27 cellular contexts compared by ENCODE assay signal in the genomic region with DNA sequence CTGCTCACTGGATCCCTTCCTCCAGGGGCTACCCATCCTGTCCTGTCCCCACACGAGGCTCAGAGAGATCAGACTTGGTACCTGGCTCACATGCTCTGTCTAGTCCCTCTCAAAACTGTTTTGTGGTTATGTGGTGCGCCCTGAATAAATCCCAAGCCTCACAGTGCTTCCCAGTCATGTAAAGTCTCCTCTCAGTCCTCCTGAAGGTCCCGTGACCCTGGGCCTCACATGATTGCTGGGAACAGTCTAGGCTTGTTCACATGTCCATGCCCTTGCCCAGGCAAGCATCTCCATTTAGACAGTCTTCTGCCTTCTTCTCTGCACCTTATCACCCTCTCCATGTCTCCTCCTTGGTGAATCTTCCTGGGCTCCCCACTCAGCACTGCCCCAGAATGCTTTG. TPM values are rescaled to one million over a fixed set of nuclear protein-coding genes. Genes with fewer than 3 reads are reported as not detected.
"Had no signal": no experiment of that assay in that cellular context is flagged by ENCODE, and none has a peak within 500 bp of the region (broad histone marks: within the 10 kb centered on the region; RNA-seq: fewer than 3 reads in every experiment).

No MANE protein-coding gene starts in this region.

- DNase-seq: islet precursor cell; left ventricle myocardium inferior; midbrain; mucosa of descending colon; naive thymus-derived CD4-positive, alpha-beta T cell; nucleus accumbens; pancreas; posterior cingulate gyrus; retina; right cardiac atrium; stimulated activated CD4-positive, alpha-beta T cell treated with anti-CD3 and anti-CD28 coated beads, Interleukin-12 subunit alpha, Interleukin-12 subunit beta, amount 100 ng/mL, for 4 hours; stimulated activated CD4-positive, alpha-beta T cell treated with anti-CD3 and anti-CD28 coated beads, Interleukin-15, amount 100 ng/mL, for 24 hours; stimulated activated CD4-positive, alpha-beta T cell treated with anti-CD3 and anti-CD28 coated beads, Interleukin-2, amount 100 ng/mL, for 24 hours; stimulated activated CD4-positive, alpha-beta T cell treated with anti-CD3 and anti-CD28 coated beads, Interleukin-4, amount 100 ng/mL, for 1 hour; stimulated activated naive B cell treated with anti-CD40 and anti-IgM and Interleukin-4, amounts not matched to agents 10 μg/mL and 1 μg/mL and 100 μg/mL, for 72 hours; substantia nigra; uterus had no signal

- H3K4me3 Mint-ChIP-seq: memory B cell; naive thymus-derived CD4-positive, alpha-beta T cell; natural killer cell treated with Interleukin-12 subunit alpha and Interleukin-12 subunit beta and Interleukin-15 and Interleukin-18, amount 100 ng/mL, for 72 hours; stimulated activated naive B cell treated with anti-CD40 and anti-IgM and Interleukin-4, amounts not matched to agents 10 μg/mL and 1 μg/mL and 100 μg/mL, for 72 hours; stimulated activated naive CD8-positive, alpha-beta T cell treated with anti-CD3 and anti-CD28 coated beads, Interleukin-15, Interleukin-2, amounts not matched to agents 100 ng/mL and 50 ng/mL, for 24 hours; type B pancreatic cell had no signal

- H3K4me1 ChIP-seq: left ventricle myocardium inferior, pancreas, prostate gland, tibial nerve, uterus had no signal

- H3K27ac Mint-ChIP-seq: memory B cell; natural killer cell treated with Interleukin-12 subunit alpha and Interleukin-12 subunit beta and Interleukin-15 and Interleukin-18, amount 100 ng/mL, for 72 hours; stimulated activated naive B cell treated with anti-CD40 and anti-IgM and Interleukin-4, amounts not matched to agents 10 μg/mL and 1 μg/mL and 100 μg/mL, for 72 hours; stimulated activated naive CD8-positive, alpha-beta T cell treated with anti-CD3 and anti-CD28 coated beads, Interleukin-15, Interleukin-2, amounts not matched to agents 100 ng/mL and 50 ng/mL, for 24 hours; type B pancreatic cell had no signal

- ATAC-seq: mucosa of descending colon; naive thymus-derived CD4-positive, alpha-beta T cell; natural killer cell treated with Interleukin-12 subunit alpha and Interleukin-12 subunit beta and Interleukin-15 and Interleukin-18, amount 100 ng/mL, for 72 hours; pancreas; right cardiac atrium; sciatic nerve; stimulated activated naive B cell treated with anti-CD40 and anti-IgM and Interleukin-4, amounts not matched to agents 10 μg/mL and 1 μg/mL and 100 μg/mL, for 72 hours had no signal

- H3K4me3 ChIP-seq: hepatocyte, left ventricle myocardium inferior, lung, mucosa of descending colon, pancreas, prostate gland, skin epidermis, tibial nerve, uterus had no signal

- H3K9me3 ChIP-seq: left ventricle myocardium inferior, mucosa of descending colon, pancreas, prostate gland, tibial nerve, uterus had no signal

- H3K36me3 ChIP-seq: left ventricle myocardium inferior, pancreas, prostate gland, tibial nerve, uterus had no signal

- H3K4me1 Mint-ChIP-seq: naive thymus-derived CD4-positive, alpha-beta T cell had no signal

- H3K27me3 Mint-ChIP-seq: memory B cell; natural killer cell treated with Interleukin-12 subunit alpha and Interleukin-12 subunit beta and Interleukin-15 and Interleukin-18, amount 100 ng/mL, for 72 hours; stimulated activated naive CD8-positive, alpha-beta T cell treated with anti-CD3 and anti-CD28 coated beads, Interleukin-15, Interleukin-2, amounts not matched to agents 100 ng/mL and 50 ng/mL, for 24 hours had no signal

- H3K27ac ChIP-seq: hepatocyte, left ventricle myocardium inferior, pancreas, prostate gland, skin epidermis, tibial nerve, uterus had no signal

- H3K36me3 Mint-ChIP-seq: memory B cell; natural killer cell treated with Interleukin-12 subunit alpha and Interleukin-12 subunit beta and Interleukin-15 and Interleukin-18, amount 100 ng/mL, for 72 hours; stimulated activated naive B cell treated with anti-CD40 and anti-IgM and Interleukin-4, amounts not matched to agents 10 μg/mL and 1 μg/mL and 100 μg/mL, for 72 hours; type B pancreatic cell had no signal

- H3K9me3 Mint-ChIP-seq: memory B cell; naive thymus-derived CD4-positive, alpha-beta T cell; natural killer cell treated with Interleukin-12 subunit alpha and Interleukin-12 subunit beta and Interleukin-15 and Interleukin-18, amount 100 ng/mL, for 72 hours; stimulated activated naive B cell treated with anti-CD40 and anti-IgM and Interleukin-4, amounts not matched to agents 10 μg/mL and 1 μg/mL and 100 μg/mL, for 72 hours; stimulated activated naive CD8-positive, alpha-beta T cell treated with anti-CD3 and anti-CD28 coated beads, Interleukin-15, Interleukin-2, amounts not matched to agents 100 ng/mL and 50 ng/mL, for 24 hours; type B pancreatic cell had no signal

- H3K27me3 ChIP-seq: pancreas, uterus had no signal

RNA-seq across cellular contexts. Expression of gene POU2F2, which starts 36.0 kb away (rescaled TPM):
- total RNA-seq: hepatocyte had no signal
